In the genomic region with DNA sequence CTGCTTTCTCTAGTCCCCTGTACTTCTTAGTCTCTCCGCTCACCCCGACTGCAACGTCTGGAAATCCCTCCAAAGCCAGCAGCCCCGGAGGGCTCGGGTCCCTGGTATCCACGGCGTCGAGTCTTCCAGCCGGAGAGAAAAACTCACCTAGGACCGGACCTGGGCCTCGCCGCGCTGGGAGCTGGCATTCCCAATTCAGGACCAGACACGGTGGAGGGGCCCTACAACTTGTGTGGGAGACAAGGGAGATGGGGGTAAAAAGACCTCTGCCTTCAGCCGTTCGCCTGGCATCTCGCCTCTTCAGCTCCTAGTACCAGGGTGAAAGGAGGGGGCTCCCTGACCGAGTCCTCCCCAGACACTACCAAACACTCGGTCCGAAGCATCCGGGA, we compare ENCODE assay signal across 9 cellular contexts.
A peak's percentile ranks its signal among the peaks of the same experiment; 100 is the strongest.
DNase-seq lines count a peak whose midpoint lies in the region; ATAC-seq and TF ChIP-seq lines count a peak whose summit lies in the region.
"Had no signal": no experiment of that assay in that cellular context is flagged by ENCODE, and none has a peak within 500 bp of the region (broad histone marks: within the 10 kb centered on the region; RNA-seq: fewer than 3 reads in every experiment).

No MANE protein-coding gene starts in this region.

- H3K9me3 ChIP-seq in T-helper 17 cell (ENCODE audit: control insufficient read depth, low read length, poor library complexity, severe bottlenecking), result peaks cover 11% of the 10 kb centered on the region
- H3K9me3 ChIP-seq: upper lobe of left lung had no signal

- DNase-seq in activated naive CD4-positive, alpha-beta T cell treated with anti-CD3 and anti-CD28 coated beads for 36 hours, result no peak
- DNase-seq in activated naive CD4-positive, alpha-beta T cell (lab: John Stamatoyannopoulos, UW), result no peak
- no peak for DNase-seq in activated CD4-positive, alpha-beta memory T cell treated with anti-CD3 and anti-CD28 coated beads, Interleukin-2, amount 10 ng/mL, durations not matched to agents 7 days and 5 days
- peak in 1 of 2 donors; percentile 2 for DNase-seq in foreskin fibroblast
- no peak for DNase-seq in stimulated activated naive B cell treated with anti-CD40 and anti-IgM and Interleukin-4, amounts not matched to agents 10 μg/mL and 1 μg/mL and 100 μg/mL, for 72 hours
- no peak for DNase-seq in NCI-H146 treated with DMSO at 0.1 percent for 48 hours (lab: John Stamatoyannopoulos, UW; ENCODE audit: unreplicated experiment)
- DNase-seq in T-helper 17 cell, result no peak

- H3K4me3 ChIP-seq in foreskin fibroblast (ENCODE audit: low read depth in 1 of 2, low read length in 2 of 2), result peak overlapping the region; percentile 10 to 45
- H3K4me3 ChIP-seq: upper lobe of left lung had no signal

- H3K27ac Mint-ChIP-seq in activated naive CD4-positive, alpha-beta T cell treated with anti-CD3 and anti-CD28 coated beads for 36 hours, result no peak overlapping the region
- peak overlapping the region; percentile 40 for H3K27ac Mint-ChIP-seq in activated CD4-positive, alpha-beta memory T cell treated with anti-CD3 and anti-CD28 coated beads, Interleukin-2, amount 10 ng/mL, durations not matched to agents 7 days and 5 days
- peak overlapping the region; percentile 70 for H3K27ac Mint-ChIP-seq in stimulated activated naive B cell treated with anti-CD40 and anti-IgM and Interleukin-4, amounts not matched to agents 10 μg/mL and 1 μg/mL and 100 μg/mL, for 72 hours
- no peak overlapping the region for H3K27ac Mint-ChIP-seq in T-helper 17 cell

- peaks cover 21% of the 10 kb centered on the region for H3K4me1 Mint-ChIP-seq in activated naive CD4-positive, alpha-beta T cell treated with anti-CD3 and anti-CD28 coated beads for 36 hours (ENCODE audit: low read depth)
- peaks cover 34% of the 10 kb centered on the region for H3K4me1 Mint-ChIP-seq in activated CD4-positive, alpha-beta memory T cell treated with anti-CD3 and anti-CD28 coated beads, Interleukin-2, amount 10 ng/mL, durations not matched to agents 7 days and 5 days
- H3K4me1 Mint-ChIP-seq in stimulated activated naive B cell treated with anti-CD40 and anti-IgM and Interleukin-4, amounts not matched to agents 10 μg/mL and 1 μg/mL and 100 μg/mL, for 72 hours, result peaks cover 19% of the 10 kb centered on the region in 2 donors
- H3K4me1 Mint-ChIP-seq in T-helper 17 cell, result peaks cover 14% of the 10 kb centered on the region

- H3K27me3 Mint-ChIP-seq in activated naive CD4-positive, alpha-beta T cell treated with anti-CD3 and anti-CD28 coated beads for 36 hours (ENCODE audit: low read depth), result peaks cover 70% of the 10 kb centered on the region
- peaks cover 74% of the 10 kb centered on the region for H3K27me3 Mint-ChIP-seq in activated CD4-positive, alpha-beta memory T cell treated with anti-CD3 and anti-CD28 coated beads, Interleukin-2, amount 10 ng/mL, durations not matched to agents 7 days and 5 days
- H3K27me3 Mint-ChIP-seq in stimulated activated naive B cell treated with anti-CD40 and anti-IgM and Interleukin-4, amounts not matched to agents 10 μg/mL and 1 μg/mL and 100 μg/mL, for 72 hours, result peaks cover 72 to 74% of the 10 kb centered on the region in 2 donors
- H3K27me3 Mint-ChIP-seq in T-helper 17 cell, result peaks cover 75% of the 10 kb centered on the region

- no peak for ATAC-seq in stimulated activated naive B cell treated with anti-CD40 and anti-IgM and Interleukin-4, amounts not matched to agents 10 μg/mL and 1 μg/mL and 100 μg/mL, for 72 hours (replicated peaks)
- ATAC-seq in esophagus mucosa (no peak), T-helper 17 cell (no peak)

- H3K9me3 Mint-ChIP-seq in activated naive CD4-positive, alpha-beta T cell treated with anti-CD3 and anti-CD28 coated beads for 36 hours, result no peaks in the 10 kb centered on the region
- peaks cover 2% of the 10 kb centered on the region for H3K9me3 Mint-ChIP-seq in activated CD4-positive, alpha-beta memory T cell treated with anti-CD3 and anti-CD28 coated beads, Interleukin-2, amount 10 ng/mL, durations not matched to agents 7 days and 5 days
- H3K9me3 Mint-ChIP-seq in stimulated activated naive B cell treated with anti-CD40 and anti-IgM and Interleukin-4, amounts not matched to agents 10 μg/mL and 1 μg/mL and 100 μg/mL, for 72 hours, result peaks cover 13 to 14% of the 10 kb centered on the region in 2 donors

- TF ChIP-seq CTCF in foreskin fibroblast (IDR thresholded peaks at IDR 0.05; ENCODE audit: low read depth, low read length), result no peak

- peak overlapping the region; percentile 43 for H3K4me3 Mint-ChIP-seq in activated naive CD4-positive, alpha-beta T cell treated with anti-CD3 and anti-CD28 coated beads for 36 hours
- no peak overlapping the region for H3K4me3 Mint-ChIP-seq in activated CD4-positive, alpha-beta memory T cell treated with anti-CD3 and anti-CD28 coated beads, Interleukin-2, amount 10 ng/mL, durations not matched to agents 7 days and 5 days
- H3K4me3 Mint-ChIP-seq in stimulated activated naive B cell treated with anti-CD40 and anti-IgM and Interleukin-4, amounts not matched to agents 10 μg/mL and 1 μg/mL and 100 μg/mL, for 72 hours, result peak overlapping the region; percentile 39 to 55
- no peak overlapping the region for H3K4me3 Mint-ChIP-seq in T-helper 17 cell

- POLR2A ChIA-PET in activated CD4-positive, alpha-beta memory T cell treated with anti-CD3 and anti-CD28 coated beads, Interleukin-2, amount 10 ng/mL, durations not matched to agents 7 days and 5 days (lab: Charles Lee), result no interaction called here

- CTCF ChIA-PET in activated naive CD4-positive, alpha-beta T cell treated with anti-CD3 and anti-CD28 coated beads for 36 hours (lab: Charles Lee), result interaction anchor here (0.8 kb wide), 1 partner anchor 248 kb away, joined by 4 read pairs; no protein-coding TSS in a partner anchor
- CTCF ChIA-PET in activated CD4-positive, alpha-beta memory T cell treated with anti-CD3 and anti-CD28 coated beads, Interleukin-2, amount 10 ng/mL, durations not matched to agents 7 days and 5 days (lab: Charles Lee), result interaction anchor here (0.6 kb wide), 1 partner anchor 14 kb away, joined by 3 read pairs; no protein-coding TSS in a partner anchor

- H3K36me3 Mint-ChIP-seq in activated naive CD4-positive, alpha-beta T cell treated with anti-CD3 and anti-CD28 coated beads for 36 hours (ENCODE audit: low read depth), result no peaks in the 10 kb centered on the region
- peaks cover 5% of the 10 kb centered on the region for H3K36me3 Mint-ChIP-seq in activated CD4-positive, alpha-beta memory T cell treated with anti-CD3 and anti-CD28 coated beads, Interleukin-2, amount 10 ng/mL, durations not matched to agents 7 days and 5 days (ENCODE audit: low read depth)
- peaks cover 5 to 18% of the 10 kb centered on the region in 2 donors for H3K36me3 Mint-ChIP-seq in stimulated activated naive B cell treated with anti-CD40 and anti-IgM and Interleukin-4, amounts not matched to agents 10 μg/mL and 1 μg/mL and 100 μg/mL, for 72 hours
- peaks cover 11% of the 10 kb centered on the region for H3K36me3 Mint-ChIP-seq in T-helper 17 cell (ENCODE audit: low read depth)

- intact Hi-C loops in activated naive CD4-positive, alpha-beta T cell treated with anti-CD3 and anti-CD28 coated beads for 36 hours (cut with micrococcal nuclease), result loop anchor here (1.0 to 10.0 kb wide), 5 partner anchors 47 to 453 kb away; partner anchors contain the start of gene ZSCAN12

Comparison
In these comparisons a context has a peak if more than half of its experiments do, and no peak if none do; other contexts are left out.
1. H3K27ac Mint-ChIP-seq: peak in activated CD4-positive, alpha-beta memory T cell treated with anti-CD3 and anti-CD28 coated beads, Interleukin-2, amount 10 ng/mL, durations not matched to agents 7 days and 5 days (single experiment) and stimulated activated naive B cell treated with anti-CD40 and anti-IgM and Interleukin-4, amounts not matched to agents 10 μg/mL and 1 μg/mL and 100 μg/mL, for 72 hours (single experiment); none in activated naive CD4-positive, alpha-beta T cell treated with anti-CD3 and anti-CD28 coated beads for 36 hours (single experiment) and T-helper 17 cell (single experiment).
2. H3K4me3 Mint-ChIP-seq: peak in activated naive CD4-positive, alpha-beta T cell treated with anti-CD3 and anti-CD28 coated beads for 36 hours (single experiment) and stimulated activated naive B cell treated with anti-CD40 and anti-IgM and Interleukin-4, amounts not matched to agents 10 μg/mL and 1 μg/mL and 100 μg/mL, for 72 hours (2 of 2); none in activated CD4-positive, alpha-beta memory T cell treated with anti-CD3 and anti-CD28 coated beads, Interleukin-2, amount 10 ng/mL, durations not matched to agents 7 days and 5 days (single experiment) and T-helper 17 cell (single experiment).